ENCODE assay signal across 1 cellular context in genomic region chr20:51221791-51222408, GRCh38.
TF ChIP-seq lines count a peak whose summit lies in the region.

No MANE protein-coding gene starts in this region.

TF ChIP-seq in GM23338, 12 proteins besides CTCF, POLR2A, EP300 and RAD21 (continued from another document):
- TF ChIP-seq ZNF462 (CRISPR knock-in tag; IDR thresholded peaks at IDR 0.05) (no peak), STAT1 (IDR thresholded peaks at IDR 0.05; ENCODE audit: unreplicated experiment) (no peak)
